15 cellular contexts compared by ENCODE assay signal in genomic region chr22:32780726-32781310, GRCh38. TPM values are rescaled to one million over a fixed set of nuclear protein-coding genes. Genes with fewer than 3 reads are reported as not detected.
"Had no signal": no experiment of that assay in that cellular context is flagged by ENCODE, and none has a peak within 500 bp of the region (broad histone marks: within the 10 kb centered on the region; RNA-seq: fewer than 3 reads in every experiment).

No MANE protein-coding gene starts in this region.

- DNase-seq: activated naive CD4-positive, alpha-beta T cell treated with Interleukin-2 at 50 U/mL for 16 hours; activated naive CD8-positive, alpha-beta T cell treated with anti-CD3 and anti-CD28 coated beads, Interleukin-2, amount 50 U/mL, for 24 hours; dermis blood vessel endothelial cell; effector memory CD8-positive, alpha-beta T cell; foreskin melanocyte; head of caudate nucleus; naive thymus-derived CD4-positive, alpha-beta T cell; ovary; T-cell; T-helper 9 cell had no signal

- H3K9me3 ChIP-seq: ascending aorta, mucosa of descending colon, ovary had no signal

- ATAC-seq: activated CD4-positive, CD25-positive, alpha-beta regulatory T cell treated with anti-CD3 and anti-CD28 coated beads, Interleukin-2, amount 50 U/mL, for 24 hours; activated naive CD8-positive, alpha-beta T cell treated with anti-CD3 and anti-CD28 coated beads, Interleukin-2, amount 50 U/mL, for 24 hours; activated T-helper 17 cell treated with anti-CD3 and anti-CD28 coated beads, Interleukin-2, amount 50 U/mL, for 72 hours; effector memory CD8-positive, alpha-beta T cell; naive thymus-derived CD4-positive, alpha-beta T cell; stimulated activated effector memory CD8-positive, alpha-beta T cell treated with anti-CD3 and anti-CD28 coated beads, Interleukin-12 subunit alpha, Interleukin-12 subunit beta, amount 100 ng/mL, for 72 hours; T-cell had no signal

- H3K4me1 ChIP-seq: ascending aorta had no signal

- H3K4me3 ChIP-seq: ascending aorta, mucosa of descending colon, ovary had no signal

- H3K27ac ChIP-seq: ascending aorta, ovary had no signal

- H3K36me3 ChIP-seq: ascending aorta, ovary had no signal

- H3K27me3 ChIP-seq: ascending aorta, ovary had no signal

RNA-seq across cellular contexts. Expression of gene TIMP3, which starts 20.7 kb away (rescaled TPM):
- total RNA-seq: activated T-helper 17 cell treated with anti-CD3 and anti-CD28 coated beads, Interleukin-2, amount 50 U/mL, for 72 hours had no signal
- polyA plus RNA-seq: naive thymus-derived CD4-positive, alpha-beta T cell had no signal
